In the genomic region with DNA sequence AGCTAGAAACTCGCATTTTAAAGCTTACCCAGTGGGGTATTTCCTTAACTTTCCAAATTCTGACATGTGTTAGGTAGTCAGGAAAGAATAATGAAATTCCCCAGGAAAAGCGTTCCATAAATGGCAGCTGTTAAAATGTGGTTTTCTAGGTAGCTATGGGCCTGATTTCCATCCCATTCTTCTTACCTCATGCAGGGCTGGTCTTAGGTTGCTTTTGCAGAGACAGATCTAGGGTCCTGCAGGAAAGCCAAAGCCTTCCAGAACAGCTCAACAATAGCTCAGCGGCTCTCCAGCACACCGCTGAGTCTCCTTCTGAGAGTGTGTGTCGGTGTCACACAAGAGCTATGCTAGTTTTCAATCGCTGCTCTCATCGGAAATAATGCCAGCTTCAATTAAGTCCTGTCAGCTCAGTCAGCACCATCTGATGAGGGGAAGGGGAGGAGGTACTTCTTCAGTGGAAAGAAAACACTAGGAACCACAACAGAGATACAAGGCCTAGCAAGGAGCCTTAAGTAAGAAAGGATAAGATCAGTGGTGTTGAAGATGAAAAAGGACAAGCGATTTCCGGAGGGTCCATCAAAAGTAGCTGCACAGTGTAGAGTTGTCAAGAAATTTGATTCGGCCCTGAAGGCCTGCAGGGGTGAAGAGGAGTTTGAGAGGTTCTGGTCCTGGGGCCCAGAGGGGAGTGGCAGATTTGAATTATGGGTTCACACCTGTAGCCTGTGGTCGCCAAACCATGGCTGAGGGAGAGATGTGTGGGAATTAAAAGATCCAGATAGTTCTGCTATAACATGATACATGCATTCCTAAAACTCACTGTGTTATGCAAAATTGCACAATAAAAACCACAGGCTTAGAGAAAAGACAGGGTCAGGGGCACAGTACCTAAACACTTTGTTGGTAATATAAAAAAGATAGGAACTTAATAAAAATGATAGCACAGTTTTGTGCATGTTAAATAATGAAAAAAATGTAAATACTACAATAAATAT, we compare ENCODE assay signal across 16 cellular contexts.
A peak's percentile ranks its signal among the peaks of the same experiment; 100 is the strongest.
DNase-seq lines count a peak whose midpoint lies in the region; ATAC-seq, FAIRE-seq and TF ChIP-seq lines count a peak whose summit lies in the region.
"Had no signal": no experiment of that assay in that cellular context is flagged by ENCODE, and none has a peak within 500 bp of the region (broad histone marks: within the 10 kb centered on the region; RNA-seq: fewer than 3 reads in every experiment).

No MANE protein-coding gene starts in this region.

- H3K9me3 ChIP-seq in esophagus squamous epithelium (no peaks in the 10 kb centered on the region), pancreas (no peaks in the 10 kb centered on the region)
- H3K9me3 ChIP-seq: A549, esophagus muscularis mucosa, upper lobe of right lung had no signal

- H3K27ac ChIP-seq in esophagus squamous epithelium, result no peak overlapping the region
- no peak overlapping the region for H3K27ac ChIP-seq in pancreas
- H3K27ac ChIP-seq: esophagus muscularis mucosa, upper lobe of right lung had no signal

- H3K4me3 ChIP-seq in fibroblast of mammary gland (ENCODE audit: control insufficient read depth, low read depth, low read length) (no peak overlapping the region), esophagus squamous epithelium (no peak overlapping the region), pancreas (no peak overlapping the region)
- H3K4me3 ChIP-seq: A549, esophagus muscularis mucosa, upper lobe of right lung had no signal

- H3K4me1 Mint-ChIP-seq in activated CD4-positive, alpha-beta T cell treated with anti-CD3 and anti-CD28 coated beads for 36 hours, result peaks cover 42% of the 10 kb centered on the region
- H3K4me1 Mint-ChIP-seq in T-helper 1 cell treated with Interleukin-12 subunit alpha and Interleukin-12 subunit beta and Interleukin-4 antibody, amounts not matched to agents 30 μg/mL and 1 μg/mL, for 36 hours (ENCODE audit: low read depth), result peaks cover 30% of the 10 kb centered on the region
- H3K4me1 Mint-ChIP-seq: activated B cell treated with CpG ODN at 0.5 μM for 24 hours had no signal

- peak overlapping the region; percentile 9 for H3K27ac Mint-ChIP-seq in activated CD4-positive, alpha-beta T cell treated with anti-CD3 and anti-CD28 coated beads for 36 hours
- peak overlapping the region; percentile 53 for H3K27ac Mint-ChIP-seq in T-helper 1 cell treated with Interleukin-12 subunit alpha and Interleukin-12 subunit beta and Interleukin-4 antibody, amounts not matched to agents 30 μg/mL and 1 μg/mL, for 36 hours
- H3K27ac Mint-ChIP-seq: activated B cell treated with CpG ODN at 0.5 μM for 24 hours had no signal

- H3K27me3 Mint-ChIP-seq in activated CD4-positive, alpha-beta T cell treated with anti-CD3 and anti-CD28 coated beads for 36 hours, result peaks cover 5% of the 10 kb centered on the region
- peaks cover 7% of the 10 kb centered on the region for H3K27me3 Mint-ChIP-seq in T-helper 1 cell treated with Interleukin-12 subunit alpha and Interleukin-12 subunit beta and Interleukin-4 antibody, amounts not matched to agents 30 μg/mL and 1 μg/mL, for 36 hours (ENCODE audit: low read depth)

- TF ChIP-seq CTCF in fibroblast of mammary gland (conservative IDR thresholded peaks at IDR 0.05; ENCODE audit: control insufficient read depth, insufficient read depth, low read depth, low read length) (no peak), esophagus squamous epithelium (IDR thresholded peaks at IDR 0.05) (no peak), pancreas (IDR thresholded peaks at IDR 0.05) (no peak)

- peaks cover 7% of the 10 kb centered on the region for H3K9me3 Mint-ChIP-seq in activated CD4-positive, alpha-beta T cell treated with anti-CD3 and anti-CD28 coated beads for 36 hours (ENCODE audit: low read depth)
- H3K9me3 Mint-ChIP-seq in T-helper 1 cell treated with Interleukin-12 subunit alpha and Interleukin-12 subunit beta and Interleukin-4 antibody, amounts not matched to agents 30 μg/mL and 1 μg/mL, for 36 hours, result peaks cover 17% of the 10 kb centered on the region

- H3K36me3 ChIP-seq in esophagus squamous epithelium (no peaks in the 10 kb centered on the region), pancreas (no peaks in the 10 kb centered on the region)
- H3K36me3 ChIP-seq: esophagus muscularis mucosa, upper lobe of right lung had no signal

- intact Hi-C loops in activated CD4-positive, alpha-beta T cell treated with anti-CD3 and anti-CD28 coated beads for 36 hours (cut with DNase I, micrococcal nuclease), result loop anchor here in 1 of 2 experiments (5.0 kb wide), 3 partner anchors 168 to 488 kb away; no protein-coding TSS in a partner anchor
- intact Hi-C loops in esophagus squamous epithelium (cut with DNase I) (no loop called here), pancreas (cut with DNase I) (no loop called here)

- H3K36me3 Mint-ChIP-seq in activated CD4-positive, alpha-beta T cell treated with anti-CD3 and anti-CD28 coated beads for 36 hours (ENCODE audit: low read depth), result no peaks in the 10 kb centered on the region
- H3K36me3 Mint-ChIP-seq in T-helper 1 cell treated with Interleukin-12 subunit alpha and Interleukin-12 subunit beta and Interleukin-4 antibody, amounts not matched to agents 30 μg/mL and 1 μg/mL, for 36 hours (ENCODE audit: low read depth), result peaks cover 1% of the 10 kb centered on the region

- POLR2A ChIA-PET in activated CD4-positive, alpha-beta T cell treated with anti-CD3 and anti-CD28 coated beads for 36 hours (lab: Charles Lee), result no interaction called here

- FAIRE-seq in pancreas (lab: Jason Lieb, UNC), result no peak
- FAIRE-seq: A549, keratinocyte had no signal

- DNase-seq in activated CD4-positive, alpha-beta T cell treated with anti-CD3 and anti-CD28 coated beads for 36 hours, result no peak
- no peak for DNase-seq in activated CD4-positive, alpha-beta T cell treated with anti-CD3 and anti-CD28 coated beads, Interleukin-2, amount 50 U/mL, for 4 hours
- DNase-seq in fibroblast of mammary gland (ENCODE audit: low read depth) (peak; percentile 75), retina (peak; percentile 32), esophagus squamous epithelium (lab: John Stamatoyannopoulos, UW) (no peak), pancreas (no peak), DMS53 (lab: John Stamatoyannopoulos, UW) (no peak)
- DNase-seq: activated B cell treated with CpG ODN at 0.5 μM for 24 hours; activated T-cell treated with anti-CD3 and anti-CD28 coated beads, Interleukin-2, amount 50 U/mL, for 4 hours; central memory CD4-positive, alpha-beta T cell; upper lobe of right lung had no signal

- 60 to 74% methylated on average over 6 to 11 of the region's 11 CpGs for WGBS in esophagus squamous epithelium, 2 donors
- WGBS in pancreas, 2 donors, result 76 to 77% methylated on average over 11 of the region's 11 CpGs

- H3K27me3 ChIP-seq in esophagus squamous epithelium (no peaks in the 10 kb centered on the region), pancreas (no peaks in the 10 kb centered on the region)
- H3K27me3 ChIP-seq: esophagus muscularis mucosa, upper lobe of right lung had no signal

- no peak for TF ChIP-seq POLR2A in esophagus squamous epithelium (IDR thresholded peaks at IDR 0.05)

- ATAC-seq in activated CD4-positive, alpha-beta T cell treated with anti-CD3 and anti-CD28 coated beads for 36 hours, result no peak
- no peak for ATAC-seq in pancreas
- ATAC-seq: A549; activated T-cell treated with anti-CD3 and anti-CD28 coated beads, Interleukin-2, amount 50 U/mL, for 4 hours; Right ventricle myocardium inferior; upper lobe of right lung had no signal

- H3K4me1 ChIP-seq in esophagus squamous epithelium (peaks cover 4 to 21% (median 6%) of the 10 kb centered on the region in 3 donors), pancreas (no peaks in the 10 kb centered on the region)
- H3K4me1 ChIP-seq: upper lobe of right lung had no signal

- CTCF ChIA-PET in activated CD4-positive, alpha-beta T cell treated with anti-CD3 and anti-CD28 coated beads for 36 hours (lab: Charles Lee), result interaction anchor here (1.0 to 1.9 kb wide), 4 partner anchors 8 to 909 kb away, joined by 3 to 5 read pairs (median 4); no protein-coding TSS in a partner anchor

- H3K4me3 Mint-ChIP-seq in activated CD4-positive, alpha-beta T cell treated with anti-CD3 and anti-CD28 coated beads for 36 hours, result no peak overlapping the region
- H3K4me3 Mint-ChIP-seq in T-helper 1 cell treated with Interleukin-12 subunit alpha and Interleukin-12 subunit beta and Interleukin-4 antibody, amounts not matched to agents 30 μg/mL and 1 μg/mL, for 36 hours, result peak overlapping the region; percentile 9
- H3K4me3 Mint-ChIP-seq: activated B cell treated with CpG ODN at 0.5 μM for 24 hours; activated T-cell treated with anti-CD3 and anti-CD28 coated beads, Interleukin-2, amount 50 U/mL, for 4 hours had no signal

Comparison
In these comparisons a context has a peak if more than half of its experiments do, and no peak if none do; other contexts are left out.
1. DNase-seq: peak in fibroblast of mammary gland (single experiment) and retina (single experiment); none in activated CD4-positive, alpha-beta T cell treated with anti-CD3 and anti-CD28 coated beads for 36 hours (single experiment), activated CD4-positive, alpha-beta T cell treated with anti-CD3 and anti-CD28 coated beads, Interleukin-2, amount 50 U/mL, for 4 hours (0 of 2), esophagus squamous epithelium (single experiment), pancreas (0 of 6) and DMS53 (single experiment).